22 cellular contexts compared by ENCODE assay signal in genomic region chr10:76453997-76454396, GRCh38.
"Had no signal": no experiment of that assay in that cellular context is flagged by ENCODE, and none has a peak within 500 bp of the region (broad histone marks: within the 10 kb centered on the region; RNA-seq: fewer than 3 reads in every experiment).

No MANE protein-coding gene starts in this region.

- H3K4me3 Mint-ChIP-seq: activated B cell treated with CpG ODN at 0.5 μM for 24 hours; activated CD4-positive, alpha-beta memory T cell treated with anti-CD3 and anti-CD28 coated beads, Interleukin-2, amount 10 ng/mL, durations not matched to agents 7 days and 5 days; activated CD8-positive, alpha-beta memory T cell treated with anti-CD3 and anti-CD28 coated beads, Interleukin-2, amount 10 ng/mL, durations not matched to agents 7 days and 5 days; activated naive CD8-positive, alpha-beta T cell; endodermal cell; neural crest cell; stimulated activated naive CD8-positive, alpha-beta T cell treated with anti-CD3 and anti-CD28 coated beads, Interleukin-15, Interleukin-2, amounts not matched to agents 100 ng/mL and 50 ng/mL, for 24 hours; T-cell had no signal

- H3K4me3 ChIP-seq: body of pancreas, left lung, prostate gland, right atrium auricular region, skin epidermis had no signal

- H3K27ac Mint-ChIP-seq: activated B cell treated with CpG ODN at 0.5 μM for 24 hours; activated CD4-positive, alpha-beta memory T cell treated with anti-CD3 and anti-CD28 coated beads, Interleukin-2, amount 10 ng/mL, durations not matched to agents 7 days and 5 days; activated CD8-positive, alpha-beta memory T cell treated with anti-CD3 and anti-CD28 coated beads, Interleukin-2, amount 10 ng/mL, durations not matched to agents 7 days and 5 days; activated naive CD8-positive, alpha-beta T cell; endodermal cell; stimulated activated naive CD8-positive, alpha-beta T cell treated with anti-CD3 and anti-CD28 coated beads, Interleukin-15, Interleukin-2, amounts not matched to agents 100 ng/mL and 50 ng/mL, for 24 hours; T-cell had no signal

- ATAC-seq: activated CD8-positive, alpha-beta memory T cell treated with anti-CD3 and anti-CD28 coated beads, Interleukin-2, amount 10 ng/mL, durations not matched to agents 7 days and 5 days; body of pancreas; T-cell had no signal

- H3K9me3 Mint-ChIP-seq: activated B cell treated with CpG ODN at 0.5 μM for 24 hours had no signal

- H3K36me3 ChIP-seq: left lung, prostate gland, right atrium auricular region had no signal

- H3K27me3 Mint-ChIP-seq: activated B cell treated with CpG ODN at 0.5 μM for 24 hours; activated CD4-positive, alpha-beta memory T cell treated with anti-CD3 and anti-CD28 coated beads, Interleukin-2, amount 10 ng/mL, durations not matched to agents 7 days and 5 days; activated CD8-positive, alpha-beta memory T cell treated with anti-CD3 and anti-CD28 coated beads, Interleukin-2, amount 10 ng/mL, durations not matched to agents 7 days and 5 days; stimulated activated naive CD8-positive, alpha-beta T cell treated with anti-CD3 and anti-CD28 coated beads, Interleukin-15, Interleukin-2, amounts not matched to agents 100 ng/mL and 50 ng/mL, for 24 hours had no signal

- H3K9me3 ChIP-seq: body of pancreas, left lung, prostate gland, right atrium auricular region had no signal

- H3K27me3 ChIP-seq: body of pancreas, left lung, right atrium auricular region had no signal

- H3K27ac ChIP-seq: body of pancreas, epithelial cell of prostate, prostate gland had no signal

- H3K36me3 Mint-ChIP-seq: activated CD8-positive, alpha-beta memory T cell treated with anti-CD3 and anti-CD28 coated beads, Interleukin-2, amount 10 ng/mL, durations not matched to agents 7 days and 5 days; activated naive CD8-positive, alpha-beta T cell; T-cell had no signal

- DNase-seq: activated B cell treated with CpG ODN at 0.5 μM for 24 hours; activated CD4-positive, alpha-beta memory T cell treated with anti-CD3 and anti-CD28 coated beads, Interleukin-2, amount 10 ng/mL, durations not matched to agents 7 days and 5 days; activated CD4-positive, alpha-beta T cell treated with anti-CD3 and anti-CD28 coated beads for 48 hours; activated CD8-positive, alpha-beta memory T cell treated with anti-CD3 and anti-CD28 coated beads, Interleukin-2, amount 10 ng/mL, durations not matched to agents 7 days and 5 days; amygdala; central memory CD4-positive, alpha-beta T cell; endodermal cell; kidney; left lung; mammary epithelial cell; midbrain; stimulated activated CD4-positive, alpha-beta T cell treated with anti-CD3 and anti-CD28 coated beads, Interleukin-15, amount 100 ng/mL, for 24 hours; stimulated activated CD4-positive, alpha-beta T cell treated with anti-CD3 and anti-CD28 coated beads, Interleukin-2, amount 100 ng/mL, for 48 hours; T-cell had no signal

- H3K4me1 ChIP-seq: prostate gland had no signal

- H3K4me1 Mint-ChIP-seq: activated B cell treated with CpG ODN at 0.5 μM for 24 hours; activated CD4-positive, alpha-beta memory T cell treated with anti-CD3 and anti-CD28 coated beads, Interleukin-2, amount 10 ng/mL, durations not matched to agents 7 days and 5 days; activated CD8-positive, alpha-beta memory T cell treated with anti-CD3 and anti-CD28 coated beads, Interleukin-2, amount 10 ng/mL, durations not matched to agents 7 days and 5 days; endodermal cell; T-cell had no signal
